ENCODE assay signal across 1 cellular context in the genomic region with DNA sequence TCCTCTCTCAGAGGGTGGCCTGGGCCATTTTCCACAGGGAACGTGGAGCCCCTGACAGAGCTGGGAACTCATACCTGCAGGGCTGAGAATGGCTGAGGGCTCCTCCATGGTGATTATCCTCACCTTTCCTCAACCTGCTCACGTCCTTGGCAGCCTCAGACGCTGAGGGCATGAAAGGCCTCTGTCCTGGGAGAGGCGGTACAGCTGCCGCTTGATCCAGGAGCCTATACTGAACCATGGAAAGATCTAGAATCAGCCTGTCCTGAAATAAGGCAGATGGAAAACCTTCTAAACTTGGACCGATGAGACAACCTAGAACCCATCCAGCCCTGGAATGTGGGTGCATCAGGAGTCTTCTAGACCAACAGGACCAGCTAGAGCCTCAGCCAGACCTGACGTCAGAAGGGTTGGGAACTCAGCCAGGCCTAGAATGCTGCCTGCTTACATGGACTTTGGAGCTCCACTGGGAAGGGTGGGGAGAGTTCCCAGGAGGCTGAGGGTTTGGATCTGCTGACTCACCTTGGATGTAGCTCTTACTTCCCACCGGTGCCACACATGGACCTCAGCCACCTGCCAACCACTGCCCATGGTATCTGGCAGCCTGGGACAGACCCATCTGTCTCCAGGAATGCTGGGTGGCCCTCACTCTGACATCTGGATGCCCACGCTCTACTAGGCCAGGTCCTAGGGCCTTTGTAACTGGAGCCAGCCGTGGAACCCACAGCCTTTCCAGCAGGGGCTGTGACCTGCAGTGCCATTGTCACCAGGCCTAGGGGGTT.
TF ChIP-seq lines count a peak whose summit lies in the region.

No MANE protein-coding gene starts in this region.

TF ChIP-seq in HepG2, 621 proteins besides CTCF, POLR2A, EP300 and RAD21 (continued from another document):
- TF ChIP-seq, protein P1, sequence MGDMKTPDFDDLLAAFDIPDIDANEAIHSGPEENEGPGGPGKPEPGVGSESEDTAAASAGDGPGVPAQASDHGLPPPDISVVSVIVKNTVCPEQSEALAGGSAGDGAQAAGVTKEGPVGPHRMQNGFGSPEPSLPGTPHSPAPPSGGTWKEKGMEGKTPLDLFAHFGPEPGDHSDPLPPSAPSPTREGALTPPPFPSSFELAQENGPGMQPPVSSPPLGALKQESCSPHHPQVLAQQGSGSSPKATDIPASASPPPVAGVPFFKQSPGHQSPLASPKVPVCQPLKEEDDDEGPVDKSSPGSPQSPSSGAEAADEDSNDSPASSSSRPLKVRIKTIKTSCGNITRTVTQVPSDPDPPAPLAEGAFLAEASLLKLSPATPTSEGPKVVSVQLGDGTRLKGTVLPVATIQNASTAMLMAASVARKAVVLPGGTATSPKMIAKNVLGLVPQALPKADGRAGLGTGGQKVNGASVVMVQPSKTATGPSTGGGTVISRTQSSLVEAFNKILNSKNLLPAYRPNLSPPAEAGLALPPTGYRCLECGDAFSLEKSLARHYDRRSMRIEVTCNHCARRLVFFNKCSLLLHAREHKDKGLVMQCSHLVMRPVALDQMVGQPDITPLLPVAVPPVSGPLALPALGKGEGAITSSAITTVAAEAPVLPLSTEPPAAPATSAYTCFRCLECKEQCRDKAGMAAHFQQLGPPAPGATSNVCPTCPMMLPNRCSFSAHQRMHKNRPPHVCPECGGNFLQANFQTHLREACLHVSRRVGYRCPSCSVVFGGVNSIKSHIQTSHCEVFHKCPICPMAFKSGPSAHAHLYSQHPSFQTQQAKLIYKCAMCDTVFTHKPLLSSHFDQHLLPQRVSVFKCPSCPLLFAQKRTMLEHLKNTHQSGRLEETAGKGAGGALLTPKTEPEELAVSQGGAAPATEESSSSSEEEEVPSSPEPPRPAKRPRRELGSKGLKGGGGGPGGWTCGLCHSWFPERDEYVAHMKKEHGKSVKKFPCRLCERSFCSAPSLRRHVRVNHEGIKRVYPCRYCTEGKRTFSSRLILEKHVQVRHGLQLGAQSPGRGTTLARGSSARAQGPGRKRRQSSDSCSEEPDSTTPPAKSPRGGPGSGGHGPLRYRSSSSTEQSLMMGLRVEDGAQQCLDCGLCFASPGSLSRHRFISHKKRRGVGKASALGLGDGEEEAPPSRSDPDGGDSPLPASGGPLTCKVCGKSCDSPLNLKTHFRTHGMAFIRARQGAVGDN (CRISPR knock-in tag; IDR thresholded peaks at IDR 0.05) = peak; percentile 79
- TF ChIP-seq JUNB (CRISPR knock-in tag; IDR thresholded peaks at IDR 0.05; ENCODE audit: borderline replicate concordance) (no peak), TOPORS (CRISPR knock-in tag; IDR thresholded peaks at IDR 0.05) (no peak), EED (CRISPR knock-in tag; IDR thresholded peaks at IDR 0.05) (no peak), NBN (conservative IDR thresholded peaks at IDR 0.05) (no peak), HOXA3 (CRISPR knock-in tag; IDR thresholded peaks at IDR 0.05) (peak; percentile 68), RNF219 (CRISPR knock-in tag; IDR thresholded peaks at IDR 0.05) (no peak), RARA (CRISPR knock-in tag; IDR thresholded peaks at IDR 0.05) (0 out of 2 replicates have a peak, but pooled peaks have one; percentile 21), KLF15 (CRISPR knock-in tag; IDR thresholded peaks at IDR 0.05; ENCODE audit: borderline replicate concordance) (no peak), ZSCAN31 (CRISPR knock-in tag; IDR thresholded peaks at IDR 0.05; ENCODE audit: low read depth) (no peak)
- TF ChIP-seq, protein P2, sequence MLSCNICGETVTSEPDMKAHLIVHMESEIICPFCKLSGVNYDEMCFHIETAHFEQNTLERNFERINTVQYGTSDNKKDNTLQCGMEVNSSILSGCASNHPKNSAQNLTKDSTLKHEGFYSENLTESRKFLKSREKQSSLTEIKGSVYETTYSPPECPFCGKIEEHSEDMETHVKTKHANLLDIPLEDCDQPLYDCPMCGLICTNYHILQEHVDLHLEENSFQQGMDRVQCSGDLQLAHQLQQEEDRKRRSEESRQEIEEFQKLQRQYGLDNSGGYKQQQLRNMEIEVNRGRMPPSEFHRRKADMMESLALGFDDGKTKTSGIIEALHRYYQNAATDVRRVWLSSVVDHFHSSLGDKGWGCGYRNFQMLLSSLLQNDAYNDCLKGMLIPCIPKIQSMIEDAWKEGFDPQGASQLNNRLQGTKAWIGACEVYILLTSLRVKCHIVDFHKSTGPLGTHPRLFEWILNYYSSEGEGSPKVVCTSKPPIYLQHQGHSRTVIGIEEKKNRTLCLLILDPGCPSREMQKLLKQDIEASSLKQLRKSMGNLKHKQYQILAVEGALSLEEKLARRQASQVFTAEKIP (CRISPR knock-in tag; IDR thresholded peaks at IDR 0.05; ENCODE audit: borderline replicate concordance) = no peak
- TF ChIP-seq, protein P3, sequence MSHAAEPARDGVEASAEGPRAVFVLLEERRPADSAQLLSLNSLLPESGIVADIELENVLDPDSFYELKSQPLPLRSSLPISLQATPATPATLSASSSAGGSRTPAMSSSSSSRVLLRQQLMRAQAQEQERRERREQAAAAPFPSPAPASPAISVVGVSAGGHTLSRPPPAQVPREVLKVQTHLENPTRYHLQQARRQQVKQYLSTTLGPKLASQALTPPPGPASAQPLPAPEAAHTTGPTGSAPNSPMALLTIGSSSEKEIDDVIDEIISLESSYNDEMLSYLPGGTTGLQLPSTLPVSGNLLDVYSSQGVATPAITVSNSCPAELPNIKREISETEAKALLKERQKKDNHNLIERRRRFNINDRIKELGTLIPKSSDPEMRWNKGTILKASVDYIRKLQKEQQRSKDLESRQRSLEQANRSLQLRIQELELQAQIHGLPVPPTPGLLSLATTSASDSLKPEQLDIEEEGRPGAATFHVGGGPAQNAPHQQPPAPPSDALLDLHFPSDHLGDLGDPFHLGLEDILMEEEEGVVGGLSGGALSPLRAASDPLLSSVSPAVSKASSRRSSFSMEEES (CRISPR knock-in tag; IDR thresholded peaks at IDR 0.05) = no peak
